Comparison of ENCODE assay signal across 1 cellular context in genomic region chr11:57126766-57127400, GRCh38.
TF ChIP-seq lines count a peak whose summit lies in the region.

No MANE protein-coding gene starts in this region.

TF ChIP-seq in K562, 482 proteins besides CTCF, POLR2A, EP300 and RAD21 (continued from another document):
- TF ChIP-seq ZNF407 (IDR thresholded peaks at IDR 0.05; ENCODE audit: low read depth): no peak
- TF ChIP-seq ZNF778 (CRISPR knock-in tag; IDR thresholded peaks at IDR 0.05): no peak
- TF ChIP-seq ARID4B (CRISPR knock-in tag; IDR thresholded peaks at IDR 0.05): no peak
- TF ChIP-seq E2F1 (CRISPR knock-in tag; IDR thresholded peaks at IDR 0.05): no peak
- no peak for TF ChIP-seq MXI1 (IDR thresholded peaks at IDR 0.05; ENCODE audit: low read depth, low read length)
- TF ChIP-seq MYBL2 (IDR thresholded peaks at IDR 0.05; ENCODE audit: low read depth): no peak
- TF ChIP-seq MYBL2 (CRISPR knock-in tag; IDR thresholded peaks at IDR 0.05; ENCODE audit: borderline replicate concordance): no peak
- peak; percentile 94 for TF ChIP-seq DPF2 (IDR thresholded peaks at IDR 0.05)
- no peak for TF ChIP-seq ZNF316 (IDR thresholded peaks at IDR 0.05)
- TF ChIP-seq SLC30A9 (CRISPR knock-in tag; IDR thresholded peaks at IDR 0.05): no peak
- TF ChIP-seq KDM1A (IDR thresholded peaks at IDR 0.05): peak; percentile 51 to 65; a peak in 3 of 4 replicates
- no peak for TF ChIP-seq NR3C1 (CRISPR knock-in tag; IDR thresholded peaks at IDR 0.05)
- no peak for TF ChIP-seq FOXO4 (CRISPR knock-in tag; IDR thresholded peaks at IDR 0.05)
- no peak for TF ChIP-seq COPS2 (conservative IDR thresholded peaks at IDR 0.05)
- TF ChIP-seq NFXL1 (CRISPR knock-in tag; IDR thresholded peaks at IDR 0.05): no peak
- no peak for TF ChIP-seq PBX2 (CRISPR knock-in tag; IDR thresholded peaks at IDR 0.05; ENCODE audit: low read depth)
- TF ChIP-seq PBX2 (tag; conservative IDR thresholded peaks at IDR 0.05; ENCODE audit: low read depth): peak; percentile 82
- no peak for TF ChIP-seq LARP7 (IDR thresholded peaks at IDR 0.05)
- TF ChIP-seq TSHZ1 (CRISPR knock-in tag; IDR thresholded peaks at IDR 0.05): no peak
- peak in 1 of 2 experiments; percentile 49; a peak in 1 of 4 replicates for TF ChIP-seq ARNT (IDR thresholded peaks at IDR 0.05)
- TF ChIP-seq ZNF239 (CRISPR knock-in tag; IDR thresholded peaks at IDR 0.05): no peak
- TF ChIP-seq ZNF766 (CRISPR knock-in tag; conservative IDR thresholded peaks at IDR 0.05): peak; percentile 93
- TF ChIP-seq SIRT6 (IDR thresholded peaks at IDR 0.05; ENCODE audit: low read depth, low read length): no peak
- peak; percentile 75 for TF ChIP-seq HDAC3 (IDR thresholded peaks at IDR 0.05; ENCODE audit: borderline replicate concordance, partially characterized antibody)
- TF ChIP-seq ZNF655 (CRISPR knock-in tag; IDR thresholded peaks at IDR 0.05): no peak
- TF ChIP-seq ZBTB12 (CRISPR knock-in tag; IDR thresholded peaks at IDR 0.05): no peak
